19 cellular contexts compared by ENCODE assay signal in genomic region chr6:148831531-148831930, GRCh38.
DNase-seq lines count a peak whose midpoint lies in the region; FAIRE-seq and TF ChIP-seq lines count a peak whose summit lies in the region.
"Had no signal": no experiment of that assay in that cellular context is flagged by ENCODE, and none has a peak within 500 bp of the region (broad histone marks: within the 10 kb centered on the region; RNA-seq: fewer than 3 reads in every experiment).

No MANE protein-coding gene starts in this region.

- in situ Hi-C loops in GM23248 (cut with MboI) (no loop called here), mammary epithelial cell (cut with MboI; ENCODE audit: low sequenced_read_pairs in 2 of 2) (no loop called here)

- H3K27ac ChIP-seq in GM23248 (peak overlapping the region; percentile 32), mammary epithelial cell (ENCODE audit: insufficient read depth, low read depth, low read length) (no peak overlapping the region), small intestine (ENCODE audit: low read depth in 1 of 2, low read length in 1 of 2) (no peak overlapping the region)
- H3K27ac ChIP-seq: cardiac muscle cell, right lobe of liver had no signal

- no peaks in the 10 kb centered on the region for H3K9me3 Mint-ChIP-seq in immature natural killer cell
- H3K9me3 Mint-ChIP-seq: activated CD4-positive, alpha-beta T cell treated with anti-CD3 and anti-CD28 coated beads, Interleukin-2, amount 10 ng/mL, durations not matched to agents 7 days and 5 days; activated naive CD4-positive, alpha-beta T cell treated with anti-CD3 and anti-CD28 coated beads, Interleukin-2, amount 10 ng/mL, durations not matched to agents 7 days and 5 days had no signal

- H4K20me1 ChIP-seq in GM23248 (ENCODE audit: insufficient read depth) (0 out of 2 replicates have a peak, but pooled peaks cover 1% of the 10 kb centered on the region), mammary epithelial cell (ENCODE audit: insufficient read depth, low read length) (no peaks in the 10 kb centered on the region)

- H3K4me3 Mint-ChIP-seq in immature natural killer cell = peak overlapping the region; percentile 66 to 92 (median 82)

- peaks cover 0 to 3% (median 0%) of the 10 kb centered on the region in 3 donors for H3K36me3 Mint-ChIP-seq in immature natural killer cell
- H3K36me3 Mint-ChIP-seq: activated naive CD4-positive, alpha-beta T cell treated with anti-CD3 and anti-CD28 coated beads, Interleukin-2, amount 10 ng/mL, durations not matched to agents 7 days and 5 days had no signal

- H3K9me2 ChIP-seq in GM23248 (ENCODE audit: insufficient read depth) = no peaks in the 10 kb centered on the region

- H3K79me2 ChIP-seq in GM23248 (ENCODE audit: insufficient read depth) (peaks cover 48% of the 10 kb centered on the region), mammary epithelial cell (ENCODE audit: insufficient read depth, low read length) (peaks cover 2% of the 10 kb centered on the region)

- TF ChIP-seq CTCF in BJ (IDR thresholded peaks at IDR 0.05; ENCODE audit: insufficient read depth, low read depth, low read length) (no peak), mammary epithelial cell (conservative IDR thresholded peaks at IDR 0.05 in 1 of 2, IDR thresholded peaks at IDR 0.05 in 1 of 2; ENCODE audit: extremely low read depth in 1 of 2, insufficient read depth in 1 of 2, low read depth in 1 of 2, low read length in 2 of 2) (no peak)

- H3K9me3 ChIP-seq in GM23248 (ENCODE audit: low read depth) = no peaks in the 10 kb centered on the region
- H3K9me3 ChIP-seq in mammary epithelial cell (replicated peaks; ENCODE audit: insufficient read depth, low read length) = no peaks in the 10 kb centered on the region
- no peaks in the 10 kb centered on the region for H3K9me3 ChIP-seq in small intestine (ENCODE audit: control insufficient read depth, low read depth)
- H3K9me3 ChIP-seq: right lobe of liver had no signal

- peak overlapping the region; percentile 50 for H3K4me2 ChIP-seq in GM23248 (ENCODE audit: unreplicated experiment)
- H3K4me2 ChIP-seq in mammary epithelial cell (ENCODE audit: insufficient read depth, low read depth, low read length) = peak overlapping the region; percentile 59

- peaks cover 50 to 57% of the 10 kb centered on the region in 2 donors for H3K4me1 Mint-ChIP-seq in immature natural killer cell

- POLR2A ChIA-PET in BJ (lab: Charles Lee) = no interaction called here

- H3K27me3 ChIP-seq in BJ (ENCODE audit: control insufficient read depth, insufficient read depth, low read length) (no peaks in the 10 kb centered on the region), GM23248 (replicated peaks; ENCODE audit: insufficient read depth) (no peaks in the 10 kb centered on the region), mammary epithelial cell (ENCODE audit: insufficient read depth, low read length) (no peaks in the 10 kb centered on the region), small intestine (ENCODE audit: control insufficient read depth in 2 of 2, insufficient read depth in 2 of 2, low read length in 2 of 2) (no peaks in the 10 kb centered on the region)
- H3K27me3 ChIP-seq: cardiac muscle cell, right lobe of liver had no signal

- DNase-seq in BJ (ENCODE audit: low read depth) (peak; percentile 7), GM23248 (peak; percentile 64), mammary epithelial cell (peak; percentile 53), immature natural killer cell (no peak), NCI-H510A treated with DMSO at 0.1 percent for 48 hours (lab: John Stamatoyannopoulos, UW) (no peak), C1 segment of cervical spinal cord (lab: John Stamatoyannopoulos, UW) (no peak), small intestine (no peak)
- DNase-seq in stimulated activated CD4-positive, alpha-beta T cell treated with anti-CD3 and anti-CD28 coated beads, Interleukin-2, amount 100 ng/mL, for 48 hours = no peak
- DNase-seq: foreskin melanocyte, NCI-H2081, NCI-H69, occipital lobe, right lobe of liver, substantia nigra had no signal

- FAIRE-seq in small intestine (lab: Jason Lieb, UNC) = no peak
- FAIRE-seq: H1, TTC549 had no signal

- H3F3A ChIP-seq in GM23248 (ENCODE audit: insufficient read depth) = peaks cover 12% of the 10 kb centered on the region

- H2AFZ ChIP-seq in GM23248 (no peak overlapping the region), mammary epithelial cell (ENCODE audit: low read depth, low read length) (no peak overlapping the region)

- BruUV-seq in mammary epithelial cell (replicated peaks; lab: Mats Ljungman, UMichigan) = no TSS peak

- no peaks in the 10 kb centered on the region for H3K36me3 ChIP-seq in BJ (ENCODE audit: control insufficient read depth, insufficient read depth, low read length)
- no peaks in the 10 kb centered on the region for H3K36me3 ChIP-seq in GM23248 (ENCODE audit: low read depth)
- H3K36me3 ChIP-seq in mammary epithelial cell (ENCODE audit: insufficient read depth, low read length) = no peaks in the 10 kb centered on the region
- H3K36me3 ChIP-seq in small intestine (ENCODE audit: control insufficient read depth in 2 of 2, insufficient read depth in 2 of 2, low read length in 2 of 2) = no peaks in the 10 kb centered on the region
- H3K36me3 ChIP-seq: cardiac muscle cell, right lobe of liver had no signal

- intact Hi-C loops in mammary epithelial cell (cut with micrococcal nuclease) = loop anchor here (5.0 kb wide), 1 partner anchor 84 kb away; the partner anchor contains the start of gene UST

- H3K27me3 Mint-ChIP-seq in immature natural killer cell (ENCODE audit: low read depth in 3 of 3) = peaks cover 0 to 3% (median 2%) of the 10 kb centered on the region in 3 donors

- dilution Hi-C loops in mammary epithelial cell (cut with HindIII; ENCODE audit: low sequenced_read_pairs) = no loop called here

- H3K9ac ChIP-seq in GM23248 (no peak overlapping the region), mammary epithelial cell (ENCODE audit: insufficient read depth, low read length) (no peak overlapping the region)

- CTCF ChIA-PET in BJ (lab: Yijun Ruan, JAX) (no interaction called here), mammary epithelial cell (lab: Charles Lee; ENCODE audit: low non-redundant PET) (no interaction called here)

- H3K4me3 ChIP-seq in BJ (ENCODE audit: low read depth, low read length) = no peak overlapping the region
- peak overlapping the region; percentile 35; the same call in 1 of the 2 replicates for H3K4me3 ChIP-seq in GM23248
- H3K4me3 ChIP-seq in mammary epithelial cell (replicated peaks in 1 of 3; ENCODE audit: insufficient read depth in 1 of 3, low read depth in 2 of 3, low read length in 3 of 3) = no peak overlapping the region
- H3K4me3 ChIP-seq in small intestine (ENCODE audit: low read depth in 1 of 2, low read length in 2 of 2) = no peak overlapping the region
- H3K4me3 ChIP-seq: cardiac muscle cell, right lobe of liver had no signal

- H3K4me1 ChIP-seq in GM23248 (ENCODE audit: insufficient read depth) = peaks cover 52% of the 10 kb centered on the region
- peaks cover 25% of the 10 kb centered on the region for H3K4me1 ChIP-seq in mammary epithelial cell (ENCODE audit: insufficient read depth, low read length)
- H3K4me1 ChIP-seq in small intestine (ENCODE audit: control insufficient read depth in 2 of 2, insufficient read depth in 1 of 2, low read depth in 1 of 2, low read length in 1 of 2) = no peaks in the 10 kb centered on the region
- H3K4me1 ChIP-seq: right lobe of liver had no signal

- H3K27ac Mint-ChIP-seq in immature natural killer cell = peak overlapping the region; percentile 71 to 94 (median 84)
- H3K27ac Mint-ChIP-seq: activated naive CD4-positive, alpha-beta T cell treated with anti-CD3 and anti-CD28 coated beads, Interleukin-2, amount 10 ng/mL, durations not matched to agents 7 days and 5 days had no signal

- 23 to 26% methylated on average over 5 of the region's 5 CpGs for WGBS in GM23248 (ENCODE audit: low coverage in 1 of 2, low lambda C conversion rate in 2 of 2, missing lambda C conversion rate in 2 of 2), 2 experiments
- 62% methylated on average over 5 of the region's 5 CpGs for WGBS in mammary epithelial cell (ENCODE audit: low coverage, missing lambda C conversion rate)
- 63 to 77% (median 65%) methylated on average over 5 of the region's 5 CpGs for WGBS in small intestine, 3 donors

Comparison
In these comparisons a context has a peak if more than half of its experiments do, and no peak if none do; other contexts are left out.
1. DNase-seq: peak in BJ (single experiment), GM23248 (single experiment) and mammary epithelial cell (single experiment); none in immature natural killer cell (0 of 3), stimulated activated CD4-positive, alpha-beta T cell treated with anti-CD3 and anti-CD28 coated beads, Interleukin-2, amount 100 ng/mL, for 48 hours (0 of 2), NCI-H510A treated with DMSO at 0.1 percent for 48 hours (single experiment), C1 segment of cervical spinal cord (0 of 14) and small intestine (single experiment).